In genomic region chr19:33193864-33194362, GRCh38 we compare ENCODE assay signal across 8 cellular contexts. TPM values are rescaled to one million over a fixed set of nuclear protein-coding genes. Genes with fewer than 3 reads are reported as not detected.
A peak's percentile ranks its signal among the peaks of the same experiment; 100 is the strongest.
DNase-seq lines count a peak whose midpoint lies in the region; ATAC-seq and TF ChIP-seq lines count a peak whose summit lies in the region.

Gene LRP3, plus strand, starts transcription at chr19:33194330. Its CDS starts 456 bp downstream, at chr19:33194786.

- no peak for ATAC-seq in activated B cell treated with CpG ODN at 0.5 μM for 24 hours (ENCODE audit: low read depth)
- no peak for ATAC-seq in activated CD4-positive, CD25-positive, alpha-beta regulatory T cell treated with anti-CD3 and anti-CD28 coated beads, Interleukin-2, amount 50 U/mL, for 24 hours

- H3K36me3 Mint-ChIP-seq in activated B cell treated with CpG ODN at 0.5 μM for 24 hours (ENCODE audit: low read depth) (no peaks in the 10 kb centered on the region), glutamatergic neuron (ENCODE audit: unreplicated experiment) (no peaks in the 10 kb centered on the region)

- H3K4me1 Mint-ChIP-seq in activated B cell treated with CpG ODN at 0.5 μM for 24 hours (peaks cover 7% of the 10 kb centered on the region), glutamatergic neuron (ENCODE audit: low read depth, unreplicated experiment) (no peaks in the 10 kb centered on the region)

- H3K36me3 ChIP-seq in BE2C = peaks cover 16% of the 10 kb centered on the region
- H3K36me3 ChIP-seq in neutrophil = peaks cover 13% of the 10 kb centered on the region

- TF ChIP-seq CTCF in BE2C (IDR thresholded peaks at IDR 0.05; ENCODE audit: low read depth, low read length) = no peak
- TF ChIP-seq CTCF in activated B cell treated with CpG ODN at 0.5 μM for 24 hours (IDR thresholded peaks at IDR 0.05) = no peak
- TF ChIP-seq CTCF in glutamatergic neuron (IDR thresholded peaks at IDR 0.05; ENCODE audit: partially characterized antibody, unreplicated experiment) = no peak
- TF ChIP-seq CTCF in neutrophil (IDR thresholded peaks at IDR 0.05) = no peak

- intact Hi-C loops in activated B cell treated with CpG ODN at 0.5 μM for 24 hours (cut with micrococcal nuclease) = no loop called here

- H3K27ac ChIP-seq in neutrophil = peak within 1 kb of the TSS; percentile 78

- DNase-seq in BE2C (peak; percentile 78), HuH-7.5 (ENCODE audit: low spot score) (peak; percentile 72), activated B cell treated with CpG ODN at 0.5 μM for 24 hours (no peak), glutamatergic neuron (peak; percentile 65), kidney glomerular epithelial cell (lab: John Stamatoyannopoulos, UW) (no peak), DMS114 treated with DMSO at 0.1 percent for 48 hours (lab: John Stamatoyannopoulos, UW; ENCODE audit: unreplicated experiment) (no peak)

- H3K4me1 ChIP-seq in BE2C (no peaks in the 10 kb centered on the region), neutrophil (ENCODE audit: control insufficient read depth in 1 of 2, insufficient read depth in 1 of 2, low read depth in 1 of 2, low read length in 1 of 2) (peaks cover 42 to 43% of the 10 kb centered on the region in 2 experiments)

- CTCF ChIA-PET in activated B cell treated with CpG ODN at 0.5 μM for 24 hours (lab: Charles Lee) = no interaction called here

- POLR2A ChIA-PET in activated B cell treated with CpG ODN at 0.5 μM for 24 hours (lab: Charles Lee) = no interaction called here

- peak within 1 kb of the TSS; percentile 11 for H3K4me3 Mint-ChIP-seq in activated B cell treated with CpG ODN at 0.5 μM for 24 hours
- peak within 1 kb of the TSS; percentile 88 for H3K4me3 Mint-ChIP-seq in glutamatergic neuron (ENCODE audit: unreplicated experiment)

- H3K27me3 Mint-ChIP-seq in activated B cell treated with CpG ODN at 0.5 μM for 24 hours = peaks cover 34% of the 10 kb centered on the region
- H3K27me3 Mint-ChIP-seq in glutamatergic neuron (ENCODE audit: unreplicated experiment) = peaks cover 6% of the 10 kb centered on the region

- no peaks in the 10 kb centered on the region for H3K9me3 Mint-ChIP-seq in activated B cell treated with CpG ODN at 0.5 μM for 24 hours
- H3K9me3 Mint-ChIP-seq in glutamatergic neuron (ENCODE audit: unreplicated experiment) = peaks cover 10% of the 10 kb centered on the region

- H3K4me3 ChIP-seq in BE2C (ENCODE audit: low read depth, low read length) = peak within 1 kb of the TSS; percentile 71
- peak within 1 kb of the TSS; percentile 64 to 70 for H3K4me3 ChIP-seq in neutrophil (ENCODE audit: low read depth in 1 of 2, low read length in 1 of 2)

- H3K27me3 ChIP-seq in BE2C (no peaks in the 10 kb centered on the region), neutrophil (no peaks in the 10 kb centered on the region)

- no peak within 1 kb of the TSS for H3K27ac Mint-ChIP-seq in activated B cell treated with CpG ODN at 0.5 μM for 24 hours
- no peak within 1 kb of the TSS for H3K27ac Mint-ChIP-seq in glutamatergic neuron (ENCODE audit: unreplicated experiment)

- H3K9me3 ChIP-seq in BE2C (no peaks in the 10 kb centered on the region), neutrophil (no peaks in the 10 kb centered on the region)

RNA-seq across cellular contexts. Expression of gene LRP3, which starts in this region (rescaled TPM):
- 152 TPM for polyA plus RNA-seq in BE2C (2012; ENCODE audit: insufficient read depth, insufficient read length, low read depth)
- total RNA-seq in activated B cell treated with CpG ODN at 0.5 μM for 24 hours (not detected in 2 replicates), glutamatergic neuron (ENCODE audit: unreplicated experiment) (46.9 TPM)

Comparison
In these comparisons a context has a peak if more than half of its experiments do, and no peak if none do; other contexts are left out.
1. RNA of gene LRP3 (total RNA-seq): 46.9 TPM in glutamatergic neuron (single experiment); not detected in activated B cell treated with CpG ODN at 0.5 μM for 24 hours; every median in the first group is over 10 times any median in the second.
2. DNase-seq: peak in BE2C (single experiment), HuH-7.5 (single experiment) and glutamatergic neuron (single experiment); none in activated B cell treated with CpG ODN at 0.5 μM for 24 hours (single experiment), kidney glomerular epithelial cell (single experiment) and DMS114 treated with DMSO at 0.1 percent for 48 hours (single experiment).